In the genomic region with DNA sequence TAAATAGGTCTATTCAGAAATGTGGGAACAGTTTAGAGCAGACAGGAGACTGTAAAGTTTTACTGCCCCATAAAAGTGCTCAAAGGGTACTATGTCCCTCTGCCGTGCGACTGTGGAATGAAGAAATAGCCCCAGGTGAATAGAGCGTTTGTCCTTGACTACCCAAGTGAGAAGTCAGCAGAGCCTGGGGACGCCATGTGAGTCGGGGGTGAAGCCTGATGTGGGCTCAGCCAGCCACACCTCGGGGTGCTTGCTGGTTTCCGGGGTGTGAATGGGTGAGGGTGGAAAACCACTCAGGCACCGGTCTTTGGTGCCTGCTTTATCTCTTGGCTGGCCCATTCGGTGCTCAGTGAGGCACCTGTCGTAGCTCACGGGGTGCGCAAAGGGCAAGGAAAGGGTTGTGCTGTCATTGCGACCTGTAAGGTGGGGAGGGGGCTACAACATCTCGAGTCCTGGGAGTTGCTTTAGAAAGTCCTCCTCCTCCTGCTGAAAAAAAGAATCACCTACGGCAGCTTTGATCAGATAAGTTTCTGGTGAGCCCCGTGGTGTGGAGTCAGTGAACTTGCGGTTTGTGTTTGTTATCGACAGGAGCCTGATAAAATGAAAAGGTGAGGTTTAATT, we compare ENCODE assay signal across 8 cellular contexts. TPM values are rescaled to one million over a fixed set of nuclear protein-coding genes. Genes with fewer than 3 reads are reported as not detected.
A peak's percentile ranks its signal among the peaks of the same experiment; 100 is the strongest.
DNase-seq lines count a peak whose midpoint lies in the region; TF ChIP-seq lines count a peak whose summit lies in the region.

No MANE protein-coding gene starts in this region.

- H4K20me1 ChIP-seq in fibroblast of lung (ENCODE audit: control insufficient read depth, extremely low read depth, insufficient read depth, low read length) (no peaks in the 10 kb centered on the region), smooth muscle cell (ENCODE audit: low read depth) (no peaks in the 10 kb centered on the region)

- H3K4me1 ChIP-seq in cardiac muscle cell (ENCODE audit: low read depth) = peaks cover 22% of the 10 kb centered on the region
- peaks cover 3% of the 10 kb centered on the region for H3K4me1 ChIP-seq in fibroblast of lung (ENCODE audit: control insufficient read depth, extremely low read depth, insufficient read depth, low read length)
- peaks cover 29% of the 10 kb centered on the region for H3K4me1 ChIP-seq in smooth muscle cell (ENCODE audit: low read depth)

- H3K27me3 ChIP-seq in cardiac muscle cell = peaks cover 11% of the 10 kb centered on the region
- no peaks in the 10 kb centered on the region for H3K27me3 ChIP-seq in fibroblast of lung (ENCODE audit: control insufficient read depth, insufficient read depth, low read length)
- H3K27me3 ChIP-seq in smooth muscle cell (ENCODE audit: low read depth) = no peaks in the 10 kb centered on the region

- H3K79me2 ChIP-seq in fibroblast of lung (ENCODE audit: control insufficient read depth, insufficient read depth, low read length) = no peaks in the 10 kb centered on the region
- H3K79me2 ChIP-seq in smooth muscle cell (ENCODE audit: low read depth) = no peaks in the 10 kb centered on the region

- H2AFZ ChIP-seq in fibroblast of lung (ENCODE audit: low read length) (no peak overlapping the region), smooth muscle cell (ENCODE audit: low read depth) (no peak overlapping the region)

- H3K9ac ChIP-seq in fibroblast of lung (ENCODE audit: insufficient read depth, low read length) (no peak overlapping the region), smooth muscle cell (ENCODE audit: low read depth) (no peak overlapping the region)

- intact Hi-C loops in cardiac septum (cut with DNase I) = loop anchor here (5.0 kb wide), 1 partner anchor 63 kb away; no protein-coding TSS in a partner anchor

- no peaks in the 10 kb centered on the region for H3K9me3 ChIP-seq in cardiac muscle cell (ENCODE audit: low read depth)
- no peaks in the 10 kb centered on the region for H3K9me3 ChIP-seq in fibroblast of lung (ENCODE audit: control insufficient read depth, insufficient read depth, low read depth, low read length)
- no peaks in the 10 kb centered on the region for H3K9me3 ChIP-seq in smooth muscle cell (replicated peaks; ENCODE audit: low read depth)

- H3K4me3 ChIP-seq in cardiac muscle cell (peak overlapping the region; percentile 16), fibroblast of lung (replicated peaks in 1 of 4; ENCODE audit: control extremely low read depth in 1 of 4, insufficient read depth in 1 of 4, low read depth in 3 of 4, low read length in 4 of 4) (peak overlapping the region in 2 of 4 experiments; percentile 45 to 54), smooth muscle cell (peak overlapping the region; percentile 35)

- DNase-seq in cardiac muscle cell (ENCODE audit: low read depth in 1 of 2, low spot score in 1 of 2) (no peak), cardiac septum (ENCODE audit: low spot score) (no peak), fibroblast of lung (ENCODE audit: low read depth in 2 of 2) (no peak), smooth muscle cell (lab: John Stamatoyannopoulos, UW; ENCODE audit: unreplicated experiment) (no peak), NCI-H187 treated with DMSO at 0.1 percent for 48 hours (lab: John Stamatoyannopoulos, UW) (no peak), GM03348 (ENCODE audit: low spot score) (no peak), NCI-H1105 treated with DMSO at 0.1 percent for 48 hours (lab: John Stamatoyannopoulos, UW) (no peak)
- DNase-seq in activated CD4-positive, CD25-positive, alpha-beta regulatory T cell treated with anti-CD3 and anti-CD28 coated beads, Interleukin-2, amount 50 U/mL, for 72 hours = peak; percentile 35

- no peak for TF ChIP-seq CTCF in cardiac muscle cell (IDR thresholded peaks at IDR 0.05; ENCODE audit: low read depth, low read length)
- no peak for TF ChIP-seq CTCF in fibroblast of lung (conservative IDR thresholded peaks at IDR 0.05 in 1 of 2, IDR thresholded peaks at IDR 0.05 in 1 of 2; ENCODE audit: low read depth in 1 of 2, low read length in 2 of 2)
- TF ChIP-seq CTCF in smooth muscle cell (IDR thresholded peaks at IDR 0.05; ENCODE audit: borderline replicate concordance, insufficient read depth, poor library complexity, severe bottlenecking) = no peak

- WGBS in smooth muscle cell (ENCODE audit: low lambda C conversion rate) = 14% methylated on average over 18 of the region's 18 CpGs

- H3F3A ChIP-seq in smooth muscle cell (ENCODE audit: low read depth) = no peaks in the 10 kb centered on the region

- H3K27ac ChIP-seq in cardiac muscle cell = no peak overlapping the region
- no peak overlapping the region for H3K27ac ChIP-seq in fibroblast of lung (ENCODE audit: insufficient read depth, low read length)
- H3K27ac ChIP-seq in smooth muscle cell (ENCODE audit: low read depth) = peak overlapping the region; percentile 36

- no peaks in the 10 kb centered on the region for H3K36me3 ChIP-seq in cardiac muscle cell
- H3K36me3 ChIP-seq in fibroblast of lung (ENCODE audit: control insufficient read depth, insufficient read depth, low read length) = no peaks in the 10 kb centered on the region
- H3K36me3 ChIP-seq in smooth muscle cell (ENCODE audit: low read depth) = no peaks in the 10 kb centered on the region

- H3K4me2 ChIP-seq in fibroblast of lung (ENCODE audit: extremely low read depth, insufficient read depth, low read length) (peak overlapping the region; percentile 80), smooth muscle cell (peak overlapping the region; percentile 79)

RNA-seq across cellular contexts. Expression of gene TRIM2, which starts 0.9 kb away (rescaled TPM):
- total RNA-seq in cardiac muscle cell = 40.4 and 52.7 TPM in 2 replicates
- 18.8 and 32.7 TPM in 2 replicates for polyA plus RNA-seq in cardiac muscle cell
- total RNA-seq in cardiac septum = 23.4 TPM
- total RNA-seq in fibroblast of lung = 70.4 and 90.8 TPM in 2 replicates
- polyA plus RNA-seq in fibroblast of lung = 39.6 and 41.2 TPM in 2 replicates
- 23.4 and 23.5 TPM in 2 replicates for polyA plus RNA-seq in fibroblast of lung (2012)
- polyA minus RNA-seq in fibroblast of lung (ENCODE audit: low replicate concordance) = 110 and 116 TPM in 2 replicates
- 29.4 and 33.4 TPM in 2 replicates for total RNA-seq in smooth muscle cell
- polyA plus RNA-seq in smooth muscle cell = 8.0 and 9.1 TPM in 2 replicates
